In the genomic region with DNA sequence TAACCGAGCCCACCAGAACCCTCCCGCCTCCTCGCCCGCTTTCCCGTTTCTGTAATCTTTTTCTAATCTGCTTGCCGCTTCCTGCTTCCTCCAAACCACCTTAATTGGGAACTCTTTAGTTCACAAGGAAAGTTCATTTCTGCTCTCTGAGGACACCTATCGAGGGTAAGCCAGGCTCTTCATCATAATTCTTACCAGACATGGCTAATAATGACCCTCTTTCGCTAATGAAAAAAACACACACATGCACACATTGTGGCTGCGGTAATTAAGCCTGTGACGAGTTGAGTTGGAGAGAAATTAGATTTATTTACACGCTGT, we compare ENCODE assay signal across 8 cellular contexts.
DNase-seq lines count a peak whose midpoint lies in the region; ATAC-seq and TF ChIP-seq lines count a peak whose summit lies in the region.

No MANE protein-coding gene starts in this region.

- H3K27ac Mint-ChIP-seq in endothelial cell (ENCODE audit: unreplicated experiment) = peak overlapping the region; percentile 89

- H3K4me1 Mint-ChIP-seq in endothelial cell (ENCODE audit: unreplicated experiment) = peaks cover 45% of the 10 kb centered on the region

- H4K20me1 ChIP-seq in BLaER1 = no peaks in the 10 kb centered on the region; the same call in none of the 2 replicates

- no peaks in the 10 kb centered on the region for H3K9me3 ChIP-seq in BLaER1
- no peaks in the 10 kb centered on the region for H3K9me3 ChIP-seq in mononuclear cell (ENCODE audit: low read depth, low read length)

- H3K9me3 Mint-ChIP-seq in endothelial cell (ENCODE audit: unreplicated experiment) = no peaks in the 10 kb centered on the region

- peak overlapping the region; percentile 68 for H3K27ac ChIP-seq in BLaER1

- no peak for ATAC-seq in GM19452 (IDR thresholded peaks at IDR 0.05; ENCODE audit: unreplicated experiment)
- no peak for ATAC-seq in HG02938 (IDR thresholded peaks at IDR 0.05; ENCODE audit: unreplicated experiment)
- no peak for ATAC-seq in GM21515 (IDR thresholded peaks at IDR 0.05; ENCODE audit: unreplicated experiment)

- peak overlapping the region; percentile 39 for H3K4me3 Mint-ChIP-seq in endothelial cell (ENCODE audit: unreplicated experiment)

- H3K27me3 ChIP-seq in BLaER1 (no peaks in the 10 kb centered on the region), mononuclear cell (ENCODE audit: insufficient read depth, low read length) (no peaks in the 10 kb centered on the region)

- H3K4me1 ChIP-seq in BLaER1 = peaks cover 53% of the 10 kb centered on the region
- H3K4me1 ChIP-seq in mononuclear cell (ENCODE audit: insufficient read depth, low read length) = peaks cover 20% of the 10 kb centered on the region

- peak overlapping the region; percentile 66 for H3K9ac ChIP-seq in BLaER1

- peaks cover 4% of the 10 kb centered on the region for H3K36me3 Mint-ChIP-seq in endothelial cell (ENCODE audit: low read depth, unreplicated experiment)

- peak; percentile 3 for DNase-seq in MV-4-11 (lab: John Stamatoyannopoulos, UW)
- DNase-seq in endothelial cell (ENCODE audit: low spot score) = peak; percentile 54
- no peak for DNase-seq in SHP77 (lab: John Stamatoyannopoulos, UW)

- peak overlapping the region; percentile 86 for H3K4me2 ChIP-seq in BLaER1

- no peaks in the 10 kb centered on the region for H3K36me3 ChIP-seq in BLaER1

- peak overlapping the region; percentile 57 for H3K4me3 ChIP-seq in BLaER1
- peak overlapping the region; percentile 13 for H3K4me3 ChIP-seq in mononuclear cell (ENCODE audit: low read length)

- peak; percentile 23 for TF ChIP-seq CTCF in endothelial cell (IDR thresholded peaks at IDR 0.05; ENCODE audit: unreplicated experiment)

- H3K27me3 Mint-ChIP-seq in endothelial cell (ENCODE audit: unreplicated experiment) = peaks cover 16% of the 10 kb centered on the region

Comparison
In these comparisons a context has a peak if more than half of its experiments do, and no peak if none do; other contexts are left out.
1. DNase-seq: peak in MV-4-11 (single experiment) and endothelial cell (single experiment); none in SHP77 (0 of 2).